ENCODE assay signal across 8 cellular contexts in genomic region chr19:17766543-17767131, GRCh38. TPM values are rescaled to one million over a fixed set of nuclear protein-coding genes. Genes with fewer than 3 reads are reported as not detected.
DNase-seq lines count a peak whose midpoint lies in the region; ATAC-seq and TF ChIP-seq lines count a peak whose summit lies in the region.

No MANE protein-coding gene starts in this region.

- no peaks in the 10 kb centered on the region for H3K9me2 ChIP-seq in OCI-LY1 (ENCODE audit: low read depth, low read length)

- H3K4me3 ChIP-seq in CD8-positive, alpha-beta T cell (ENCODE audit: low read depth, low read length) = no peak overlapping the region
- H3K4me3 ChIP-seq in HFF-Myc (replicated peaks; ENCODE audit: low read depth, low read length) = no peak overlapping the region
- H3K4me3 ChIP-seq in OCI-LY1 (ENCODE audit: low read depth, low read length, poor library complexity, severe bottlenecking) = no peak overlapping the region
- H3K4me3 ChIP-seq in brain microvascular endothelial cell (ENCODE audit: low read depth, low read length) = no peak overlapping the region
- peak overlapping the region; percentile 45 for H3K4me3 ChIP-seq in skeletal muscle satellite cell (ENCODE audit: low read length)

- POLR2A ChIA-PET in CD8-positive, alpha-beta T cell (lab: Charles Lee) = interaction anchor here (1.0 kb wide), 1 partner anchor 29 kb away, joined by 3 read pairs; no protein-coding TSS in a partner anchor

- H4K20me1 ChIP-seq in OCI-LY1 (ENCODE audit: insufficient read depth, low read length) = no peaks in the 10 kb centered on the region

- H3K4me2 ChIP-seq in OCI-LY1 (ENCODE audit: low read length) (peak overlapping the region; percentile 33; the same call in 1 of the 2 replicates), skeletal muscle satellite cell (ENCODE audit: low read length) (peak overlapping the region; percentile 83)

- H2AFZ ChIP-seq in OCI-LY1 (ENCODE audit: low read length) = no peak overlapping the region

- CTCF ChIA-PET in CD8-positive, alpha-beta T cell (lab: Charles Lee) = interaction anchor here (0.6 to 3.6 kb wide), 16 partner anchors 8 to 193 kb away, joined by 3 to 35 read pairs (median 4); partner anchors contain the start of gene B3GNT3

- H3K27me3 Mint-ChIP-seq in CD8-positive, alpha-beta T cell (ENCODE audit: low read depth) = no peaks in the 10 kb centered on the region

- no peaks in the 10 kb centered on the region for H3K4me1 ChIP-seq in CD8-positive, alpha-beta T cell (ENCODE audit: insufficient read depth, low read length)
- H3K4me1 ChIP-seq in OCI-LY1 (ENCODE audit: insufficient read depth, low read length, severe bottlenecking) (peaks cover 5% of the 10 kb centered on the region), skeletal muscle satellite cell (ENCODE audit: control insufficient read depth, insufficient read depth, low read length) (peaks cover 4% of the 10 kb centered on the region)

- H3K9ac ChIP-seq in OCI-LY1 (ENCODE audit: low read length) (no peak overlapping the region), skeletal muscle satellite cell (ENCODE audit: low read depth, low read length) (no peak overlapping the region)

- H3K27ac ChIP-seq in CD8-positive, alpha-beta T cell (ENCODE audit: low read depth, low read length) = no peak overlapping the region
- H3K27ac ChIP-seq in OCI-LY1 (ENCODE audit: low read depth, low read length, poor library complexity, severe bottlenecking) (no peak overlapping the region), brain microvascular endothelial cell (no peak overlapping the region)

- H3K9me3 ChIP-seq in CD8-positive, alpha-beta T cell (ENCODE audit: low read length) = no peaks in the 10 kb centered on the region
- no peaks in the 10 kb centered on the region for H3K9me3 ChIP-seq in OCI-LY1 (ENCODE audit: low read length)
- H3K9me3 ChIP-seq in skeletal muscle satellite cell (replicated peaks; ENCODE audit: low read length) = no peaks in the 10 kb centered on the region

- H3F3A ChIP-seq in OCI-LY1 (ENCODE audit: insufficient read depth, low read length) = no peaks in the 10 kb centered on the region

- in situ Hi-C loops in brain microvascular endothelial cell (cut with HindIII; ENCODE audit: low pct_ligation_motif_present, low sequenced_read_pairs) = no loop called here

- H3K9me3 Mint-ChIP-seq in CD8-positive, alpha-beta T cell = no peaks in the 10 kb centered on the region

- DNase-seq in CD8-positive, alpha-beta T cell = peak in 3 of 7 experiments; percentile 51 to 62 (median 51)
- DNase-seq in HFF-Myc (ENCODE audit: extremely low read depth, low read depth) = no peak
- peak; percentile 83 for DNase-seq in brain microvascular endothelial cell
- peak; percentile 78 for DNase-seq in iris pigment epithelial cell (ENCODE audit: low read depth)

- H3K36me3 Mint-ChIP-seq in CD8-positive, alpha-beta T cell = peaks cover 68% of the 10 kb centered on the region

- H3K27me3 ChIP-seq in CD8-positive, alpha-beta T cell (ENCODE audit: insufficient read depth, low read length) = no peaks in the 10 kb centered on the region
- H3K27me3 ChIP-seq in OCI-LY1 (ENCODE audit: insufficient read depth, low read length) (no peaks in the 10 kb centered on the region), brain microvascular endothelial cell (replicated peaks) (no peaks in the 10 kb centered on the region), skeletal muscle satellite cell (ENCODE audit: control insufficient read depth, insufficient read depth, low read length) (no peaks in the 10 kb centered on the region)

- peaks cover 45% of the 10 kb centered on the region for H3K36me3 ChIP-seq in CD8-positive, alpha-beta T cell (ENCODE audit: insufficient read depth, low read length)
- H3K36me3 ChIP-seq in OCI-LY1 (ENCODE audit: insufficient read depth, low read length) = peaks cover 66% of the 10 kb centered on the region
- H3K36me3 ChIP-seq in brain microvascular endothelial cell (replicated peaks) = no peaks in the 10 kb centered on the region
- H3K36me3 ChIP-seq in skeletal muscle satellite cell (ENCODE audit: insufficient read depth, low read length) = no peaks in the 10 kb centered on the region

- intact Hi-C loops in CD8-positive, alpha-beta T cell (cut with DNase I, micrococcal nuclease) = loop anchor here in 1 of 2 experiments (2.0 kb wide), 1 partner anchor 62 kb away; no protein-coding TSS in a partner anchor

- no peak for TF ChIP-seq CTCF in CD8-positive, alpha-beta T cell (IDR thresholded peaks at IDR 0.05)
- TF ChIP-seq CTCF in HFF-Myc (IDR thresholded peaks at IDR 0.05; ENCODE audit: low read depth, low read length, missing control alignments) (peak; percentile 98), OCI-LY1 (IDR thresholded peaks at IDR 0.05; ENCODE audit: low read length) (peak; percentile 96), brain microvascular endothelial cell (IDR thresholded peaks at IDR 0.05; ENCODE audit: low read depth, low read length, missing control alignments) (peak; percentile 98)

- H3K79me2 ChIP-seq in OCI-LY1 (ENCODE audit: insufficient read depth, low read length) = no peaks in the 10 kb centered on the region

- peak; percentile 48 for ATAC-seq in CD8-positive, alpha-beta T cell
- ATAC-seq in GM21825 (IDR thresholded peaks at IDR 0.05; ENCODE audit: unreplicated experiment) = no peak
- ATAC-seq in GM18873 (IDR thresholded peaks at IDR 0.05; ENCODE audit: low FRiP score, unreplicated experiment) = no peak

- no peak overlapping the region for H3K27ac Mint-ChIP-seq in CD8-positive, alpha-beta T cell

- no peaks in the 10 kb centered on the region for H3K4me1 Mint-ChIP-seq in CD8-positive, alpha-beta T cell (ENCODE audit: low read depth)

- H3K4me3 Mint-ChIP-seq in CD8-positive, alpha-beta T cell = no peak overlapping the region

RNA-seq across cellular contexts. Expression of gene FCHO1, which starts 15.4 kb away (rescaled TPM):
- 10 to 100 TPM; 36.7 to 38.4 TPM for total RNA-seq in CD8-positive, alpha-beta T cell
- total RNA-seq in skeletal muscle satellite cell (2012; rRNA removed) = 1.0 and 1.1 TPM in 2 replicates

RNA-seq across cellular contexts. Expression of gene B3GNT3, which starts 28.3 kb away (rescaled TPM):
- not detected for total RNA-seq in CD8-positive, alpha-beta T cell
- total RNA-seq in skeletal muscle satellite cell (2012; rRNA removed) = not detected in 2 replicates

RNA-seq across cellular contexts. Expression of gene MAP1S, which starts 47.4 kb away (rescaled TPM):
- total RNA-seq in CD8-positive, alpha-beta T cell = 10 to 100 TPM; 28.1 to 29.7 TPM
- 20.3 and 31.2 TPM in 2 replicates for total RNA-seq in skeletal muscle satellite cell (2012; rRNA removed)

RNA-seq across cellular contexts. Expression of gene INSL3, which starts 54.7 kb away (rescaled TPM):
- 1 to 10 TPM; 6.1 to 7.6 TPM for total RNA-seq in CD8-positive, alpha-beta T cell
- total RNA-seq in skeletal muscle satellite cell (2012; rRNA removed) = not detected in 2 replicates
